Comparison of ENCODE assay signal across 9 cellular contexts in genomic region chr7:35003679-35004278, GRCh38. TPM values are rescaled to one million over a fixed set of nuclear protein-coding genes. Genes with fewer than 3 reads are reported as not detected.
DNase-seq lines count a peak whose midpoint lies in the region; ATAC-seq, FAIRE-seq and TF ChIP-seq lines count a peak whose summit lies in the region.
"Had no signal": no experiment of that assay in that cellular context is flagged by ENCODE, and none has a peak within 500 bp of the region (broad histone marks: within the 10 kb centered on the region; RNA-seq: fewer than 3 reads in every experiment).

No MANE protein-coding gene starts in this region.

- no peaks in the 10 kb centered on the region for H3K9me3 ChIP-seq in astrocyte (ENCODE audit: insufficient read depth, low read depth, low read length)
- H3K9me3 ChIP-seq in suprapubic skin = no peaks in the 10 kb centered on the region
- H3K9me3 ChIP-seq: right lobe of liver had no signal

- H3K79me2 ChIP-seq in astrocyte (ENCODE audit: insufficient read depth, low read length) = peaks cover 10% of the 10 kb centered on the region

- H3K4me3 Mint-ChIP-seq in astrocyte (ENCODE audit: unreplicated experiment) = peak overlapping the region; percentile 70

- no peaks in the 10 kb centered on the region for H3K36me3 ChIP-seq in astrocyte (ENCODE audit: insufficient read depth, low read length)
- no peaks in the 10 kb centered on the region for H3K36me3 ChIP-seq in suprapubic skin
- H3K36me3 ChIP-seq: right lobe of liver had no signal

- peaks cover 9% of the 10 kb centered on the region for H3K36me3 Mint-ChIP-seq in astrocyte (ENCODE audit: low read depth, unreplicated experiment)

- ATAC-seq in GM19043 (IDR thresholded peaks at IDR 0.05; ENCODE audit: low read depth, unreplicated experiment) = peak; percentile 54
- peak; percentile 94 for ATAC-seq in left colon
- ATAC-seq in GM18498 (IDR thresholded peaks at IDR 0.05; ENCODE audit: unreplicated experiment) = no peak

- DNase-seq in NCI-H1092 treated with DMSO at 0.1 percent for 48 hours (lab: John Stamatoyannopoulos, UW) = peak; percentile 93
- peak; percentile 90 for DNase-seq in astrocyte (ENCODE audit: low read depth)
- peak; percentile 70 to 89 for DNase-seq in left colon
- DNase-seq in iPS-NIHi11 (ENCODE audit: low spot score) = no peak
- no peak for DNase-seq in activated CD8-positive, alpha-beta memory T cell treated with anti-CD3 and anti-CD28 coated beads for 24 hours
- DNase-seq in suprapubic skin (ENCODE audit: low spot score in 2 of 2) = no peak
- DNase-seq: right lobe of liver had no signal

- H3K4me1 ChIP-seq in astrocyte (ENCODE audit: insufficient read depth, low read length) = peaks cover 25% of the 10 kb centered on the region
- H3K4me1 ChIP-seq in suprapubic skin = peaks cover 6% of the 10 kb centered on the region
- H3K4me1 ChIP-seq: right lobe of liver had no signal

- WGBS in suprapubic skin = 72% methylated on average over 7 of the region's 7 CpGs

- H2AFZ ChIP-seq in astrocyte (ENCODE audit: low read depth, low read length) = peak overlapping the region; percentile 23

- FAIRE-seq in astrocyte (lab: Jason Lieb, UNC) = peak; percentile 52

- H3K27me3 Mint-ChIP-seq in astrocyte (ENCODE audit: low read depth, unreplicated experiment) = no peaks in the 10 kb centered on the region

- H3K27me3 ChIP-seq in astrocyte (ENCODE audit: insufficient read depth, low read length) (no peaks in the 10 kb centered on the region), suprapubic skin (no peaks in the 10 kb centered on the region)
- H3K27me3 ChIP-seq: right lobe of liver had no signal

- H3K27ac Mint-ChIP-seq in astrocyte (ENCODE audit: unreplicated experiment) = peak overlapping the region; percentile 100

- TF ChIP-seq POLR2A in suprapubic skin (IDR thresholded peaks at IDR 0.05) = no peak

- peak overlapping the region; percentile 94 for H3K27ac ChIP-seq in astrocyte (ENCODE audit: low read depth, low read length)
- no peak overlapping the region for H3K27ac ChIP-seq in suprapubic skin
- H3K27ac ChIP-seq: right lobe of liver had no signal

- H3K4me1 Mint-ChIP-seq in astrocyte (ENCODE audit: low read depth, unreplicated experiment) = peaks cover 51% of the 10 kb centered on the region

- peaks cover 10% of the 10 kb centered on the region for H4K20me1 ChIP-seq in astrocyte (ENCODE audit: insufficient read depth, low read length)

- peak overlapping the region; percentile 78 for H3K9ac ChIP-seq in astrocyte (ENCODE audit: low read length)

- no peak for TF ChIP-seq CTCF in astrocyte (IDR thresholded peaks at IDR 0.05; ENCODE audit: insufficient read depth, low read depth, low read length)
- TF ChIP-seq CTCF in suprapubic skin (IDR thresholded peaks at IDR 0.05) = no peak

- H3K4me2 ChIP-seq in astrocyte (ENCODE audit: low read length) = peak overlapping the region; percentile 85

- no peak for TF ChIP-seq EP300 in suprapubic skin (IDR thresholded peaks at IDR 0.05)

- H3K9me3 Mint-ChIP-seq in astrocyte (ENCODE audit: unreplicated experiment) = no peaks in the 10 kb centered on the region

- H3K4me3 ChIP-seq in astrocyte (ENCODE audit: insufficient read depth, low read depth, low read length) = peak overlapping the region; percentile 37
- no peak overlapping the region for H3K4me3 ChIP-seq in suprapubic skin
- H3K4me3 ChIP-seq: right lobe of liver had no signal

- intact Hi-C loops in left colon (cut with DNase I, micrococcal nuclease) = no loop called here

RNA-seq across cellular contexts. Expression of gene DPY19L1, which starts 33.5 kb away (rescaled TPM):
- total RNA-seq in astrocyte (46.4 and 69.2 TPM in 2 replicates), left colon (10 to 100 TPM; 22.0 to 24.3 TPM), suprapubic skin (10 to 100 TPM in 3 of 4 donors, 1 to 10 TPM in 1; 8.1 to 13.4 (median 10.9) TPM)

Comparison
In these comparisons a context has a peak if more than half of its experiments do, and no peak if none do; other contexts are left out.
1. DNase-seq: peak in NCI-H1092 treated with DMSO at 0.1 percent for 48 hours (single experiment), astrocyte (single experiment) and left colon (2 of 2); none in iPS-NIHi11 (single experiment), activated CD8-positive, alpha-beta memory T cell treated with anti-CD3 and anti-CD28 coated beads for 24 hours (single experiment) and suprapubic skin (0 of 2).